Comparison of ENCODE assay signal across 19 cellular contexts in the genomic region with DNA sequence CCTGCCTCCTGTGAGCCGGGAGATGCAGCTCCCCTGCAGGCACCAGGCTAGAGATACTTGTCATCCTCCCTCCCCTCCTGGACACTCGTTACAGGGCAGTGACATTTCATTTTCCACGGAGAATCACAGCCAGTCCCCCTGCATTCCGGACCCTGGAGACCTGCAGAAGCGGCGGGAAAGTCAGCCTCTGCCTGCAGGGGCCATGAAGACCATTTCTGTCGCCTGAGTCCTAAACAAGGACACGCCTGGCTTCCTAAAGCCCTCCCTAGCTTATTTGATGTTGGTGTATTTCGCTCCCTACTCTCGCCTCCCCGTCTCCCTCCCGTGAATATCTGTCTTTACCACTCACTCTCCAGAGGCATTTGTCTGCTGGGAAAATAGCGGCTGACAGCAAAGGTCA.
"Had no signal": no experiment of that assay in that cellular context is flagged by ENCODE, and none has a peak within 500 bp of the region (broad histone marks: within the 10 kb centered on the region; RNA-seq: fewer than 3 reads in every experiment).

No MANE protein-coding gene starts in this region.

- H3K27me3 ChIP-seq: suprapubic skin, tibial nerve had no signal

- H3K27ac Mint-ChIP-seq: activated B cell treated with CpG ODN at 0.5 μM for 24 hours; activated CD4-positive, alpha-beta T cell treated with anti-CD3 and anti-CD28 coated beads for 36 hours; activated naive CD8-positive, alpha-beta T cell treated with anti-CD3 and anti-CD28 coated beads, Interleukin-2, amount 10 ng/mL, durations not matched to agents 7 days and 5 days; progenitor cell of endocrine pancreas; T-helper 17 cell had no signal

- H3K27me3 Mint-ChIP-seq: activated B cell treated with CpG ODN at 0.5 μM for 24 hours; activated naive CD8-positive, alpha-beta T cell treated with anti-CD3 and anti-CD28 coated beads, Interleukin-2, amount 10 ng/mL, durations not matched to agents 7 days and 5 days had no signal

- H3K4me3 ChIP-seq: stomach, suprapubic skin, tibial nerve had no signal

- H3K4me3 Mint-ChIP-seq: activated B cell treated with CpG ODN at 0.5 μM for 24 hours; activated CD4-positive, alpha-beta T cell treated with anti-CD3 and anti-CD28 coated beads for 36 hours; activated naive CD8-positive, alpha-beta T cell treated with anti-CD3 and anti-CD28 coated beads, Interleukin-2, amount 10 ng/mL, durations not matched to agents 7 days and 5 days; activated T-cell treated with anti-CD3 and anti-CD28 coated beads, Interleukin-2, amount 50 U/mL, for 4 hours; T-helper 17 cell had no signal

- H3K4me1 Mint-ChIP-seq: activated B cell treated with CpG ODN at 0.5 μM for 24 hours; activated CD4-positive, alpha-beta T cell treated with anti-CD3 and anti-CD28 coated beads for 36 hours; activated naive CD8-positive, alpha-beta T cell treated with anti-CD3 and anti-CD28 coated beads, Interleukin-2, amount 10 ng/mL, durations not matched to agents 7 days and 5 days; T-helper 17 cell had no signal

- H3K4me1 ChIP-seq: stomach, suprapubic skin, tibial nerve had no signal

- H3K27ac ChIP-seq: stomach, suprapubic skin, tibial nerve had no signal

- H3K36me3 Mint-ChIP-seq: activated naive CD8-positive, alpha-beta T cell treated with anti-CD3 and anti-CD28 coated beads, Interleukin-2, amount 10 ng/mL, durations not matched to agents 7 days and 5 days had no signal

- H3K9me3 Mint-ChIP-seq: activated naive CD8-positive, alpha-beta T cell treated with anti-CD3 and anti-CD28 coated beads, Interleukin-2, amount 10 ng/mL, durations not matched to agents 7 days and 5 days had no signal

- DNase-seq: activated B cell treated with CpG ODN at 0.5 μM for 24 hours; activated CD4-positive, alpha-beta T cell treated with anti-CD3 and anti-CD28 coated beads for 36 hours; activated CD4-positive, alpha-beta T cell treated with anti-CD3 and anti-CD28 coated beads, Interleukin-2, amount 50 U/mL, for 48 hours; activated CD8-positive, alpha-beta memory T cell treated with anti-CD3 and anti-CD28 coated beads, Interleukin-2, amount 50 U/mL, for 48 hours; activated naive CD4-positive, alpha-beta T cell treated with Interleukin-2 at 50 U/mL for 16 hours; activated naive CD8-positive, alpha-beta T cell treated with anti-CD3 and anti-CD28 coated beads, Interleukin-2, amount 10 ng/mL, durations not matched to agents 7 days and 5 days; activated T-cell treated with anti-CD3 and anti-CD28 coated beads, Interleukin-2, amount 50 U/mL, for 4 hours; amniotic stem cell; cortex of kidney; foreskin fibroblast; left ventricle myocardium superior; mammary epithelial cell; stimulated activated CD4-positive, alpha-beta T cell treated with anti-CD3 and anti-CD28 coated beads, Interleukin-4, amount 100 ng/mL, for 4 hours; stomach; SW 1271; T-helper 17 cell had no signal

- H3K36me3 ChIP-seq: stomach, suprapubic skin, tibial nerve had no signal

- H3K9me3 ChIP-seq: stomach, suprapubic skin, tibial nerve had no signal
